ENCODE assay signal across 8 cellular contexts in the genomic region with DNA sequence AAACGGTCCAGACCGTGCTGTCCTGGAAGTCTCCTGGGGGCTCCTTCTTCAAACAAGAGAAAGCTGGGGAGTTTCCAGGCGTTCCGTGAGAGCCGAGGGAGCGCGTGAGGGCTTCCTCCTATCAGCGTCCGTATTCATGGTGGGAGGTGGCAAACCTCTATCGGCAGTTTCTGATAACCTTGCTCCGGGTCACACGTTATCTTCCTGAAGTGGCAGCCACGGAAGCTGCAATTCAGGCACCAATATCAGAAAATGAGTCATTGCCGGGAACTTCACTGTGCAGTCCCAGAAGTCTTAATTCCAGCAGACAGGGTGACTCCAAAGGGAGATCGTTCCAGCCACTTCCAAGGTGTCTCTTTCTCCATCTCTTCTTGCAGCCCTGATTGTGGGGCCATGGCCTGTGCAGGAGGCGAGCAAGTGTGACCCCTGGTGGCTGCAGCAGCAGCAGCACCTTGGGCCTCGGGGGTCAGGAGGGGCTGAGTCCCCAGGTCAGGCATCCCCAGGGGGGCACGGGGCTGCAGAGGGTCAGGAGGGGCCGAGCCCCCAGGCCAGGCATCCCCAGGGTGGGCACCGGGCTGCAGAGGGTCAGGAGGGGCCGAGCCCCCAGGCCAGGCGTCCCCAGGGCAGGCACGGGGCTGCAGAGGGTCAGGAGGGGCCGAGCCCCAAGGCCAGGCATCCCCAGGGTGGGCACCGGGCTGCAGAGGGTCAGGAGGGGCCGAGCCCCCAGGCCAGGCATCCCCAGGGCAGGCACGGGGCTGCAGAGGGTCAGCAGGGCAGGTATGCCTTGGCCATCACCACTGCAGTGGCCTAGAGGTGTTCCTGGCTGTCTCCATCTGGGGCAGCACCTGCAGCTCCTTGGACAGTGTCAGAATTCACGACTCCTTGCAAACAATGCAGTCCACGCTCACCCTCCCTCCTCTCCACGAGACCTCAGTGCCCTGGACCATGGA.
DNase-seq lines count a peak whose midpoint lies in the region; ATAC-seq, FAIRE-seq and TF ChIP-seq lines count a peak whose summit lies in the region.

No MANE protein-coding gene starts in this region.

- DNase-seq in CD1c-positive myeloid dendritic cell (ENCODE audit: extremely low spot score) = peak; percentile 45
- peak; percentile 57 for DNase-seq in activated CD4-positive, alpha-beta T cell treated with anti-CD3 and anti-CD28 coated beads, Interleukin-2, amount 50 U/mL, for 1 hour
- peak; percentile 8 for DNase-seq in fibroblast of mammary gland (ENCODE audit: low read depth)
- DNase-seq in stimulated activated CD4-positive, alpha-beta T cell treated with anti-CD3 and anti-CD28 coated beads, Interleukin-4, amount 100 ng/mL, for 24 hours = peak; percentile 58
- DNase-seq in KG1 (lab: John Stamatoyannopoulos, UW) = no peak
- no peak for DNase-seq in GM12892 (ENCODE audit: insufficient read length)

- TF ChIP-seq CTCF in Loucy (conservative IDR thresholded peaks at IDR 0.05; ENCODE audit: low read length) = peak; percentile 63
- TF ChIP-seq CTCF in fibroblast of mammary gland (conservative IDR thresholded peaks at IDR 0.05; ENCODE audit: control insufficient read depth, insufficient read depth, low read depth, low read length) = peak; percentile 39

- H3K79me2 ChIP-seq in Loucy (ENCODE audit: insufficient read depth, low read length) = no peaks in the 10 kb centered on the region

- H3K9ac ChIP-seq in Loucy (ENCODE audit: low read depth, low read length, poor library complexity, severe bottlenecking) = no peak overlapping the region

- H4K20me1 ChIP-seq in Loucy (ENCODE audit: insufficient read depth, low read length, poor library complexity, severe bottlenecking) = no peaks in the 10 kb centered on the region

- no peak for ATAC-seq in HG03045 (IDR thresholded peaks at IDR 0.05; ENCODE audit: unreplicated experiment)

- no peaks in the 10 kb centered on the region for H3F3A ChIP-seq in Loucy (ENCODE audit: low read depth)

- H2AFZ ChIP-seq in Loucy (ENCODE audit: low read length) = 0 out of 2 replicates have a peak overlapping the region, but pooled peaks have one; percentile 19

- H3K4me2 ChIP-seq in Loucy (ENCODE audit: low read depth, low read length, poor library complexity, severe bottlenecking) = no peak overlapping the region

- H3K36me3 ChIP-seq in Loucy (ENCODE audit: insufficient read depth, low read length) = no peaks in the 10 kb centered on the region

- no peaks in the 10 kb centered on the region for H3K27me3 ChIP-seq in Loucy (ENCODE audit: insufficient read depth, low read length, poor library complexity, severe bottlenecking)

- H3K9me2 ChIP-seq in Loucy (replicated peaks; ENCODE audit: low read depth, low read length) = no peaks in the 10 kb centered on the region

- peak overlapping the region; percentile 45 for H3K4me3 ChIP-seq in Loucy (ENCODE audit: low read length, poor library complexity, severe bottlenecking)
- H3K4me3 ChIP-seq in fibroblast of mammary gland (ENCODE audit: control insufficient read depth, low read depth, low read length) = no peak overlapping the region

- peaks cover 4% of the 10 kb centered on the region; the same call in 1 of the 2 replicates for H3K9me3 ChIP-seq in Loucy (ENCODE audit: insufficient read depth, low read depth, low read length)

- TF ChIP-seq POLR2A in GM12892 (IDR thresholded peaks at IDR 0.05; ENCODE audit: low read depth, low read length) = no peak

- no peaks in the 10 kb centered on the region for H3K4me1 ChIP-seq in Loucy (ENCODE audit: insufficient read depth, low read length, poor library complexity, severe bottlenecking)

- FAIRE-seq in GM12892 (lab: Jason Lieb, UNC) = no peak

Comparison
In these comparisons a context has a peak if more than half of its experiments do, and no peak if none do; other contexts are left out.
1. DNase-seq: peak in CD1c-positive myeloid dendritic cell (single experiment), activated CD4-positive, alpha-beta T cell treated with anti-CD3 and anti-CD28 coated beads, Interleukin-2, amount 50 U/mL, for 1 hour (single experiment), fibroblast of mammary gland (single experiment) and stimulated activated CD4-positive, alpha-beta T cell treated with anti-CD3 and anti-CD28 coated beads, Interleukin-4, amount 100 ng/mL, for 24 hours (single experiment); none in KG1 (single experiment) and GM12892 (single experiment).